ENCODE assay signal across 24 cellular contexts in genomic region chr16:73714976-73715375, GRCh38.
DNase-seq lines count a peak whose midpoint lies in the region; ATAC-seq and TF ChIP-seq lines count a peak whose summit lies in the region.
"Had no signal": no experiment of that assay in that cellular context is flagged by ENCODE, and none has a peak within 500 bp of the region (broad histone marks: within the 10 kb centered on the region; RNA-seq: fewer than 3 reads in every experiment).

No MANE protein-coding gene starts in this region.

- peak overlapping the region; percentile 53 for H3K4me3 Mint-ChIP-seq in glutamatergic neuron (ENCODE audit: unreplicated experiment)
- H3K4me3 Mint-ChIP-seq in activated CD4-positive, alpha-beta T cell treated with anti-CD3 and anti-CD28 coated beads, Interleukin-2, amount 10 ng/mL, durations not matched to agents 24 days and 14 days, result no peak overlapping the region
- H3K4me3 Mint-ChIP-seq in activated T-cell treated with anti-CD3 and anti-CD28 coated beads, Interleukin-2, amount 50 U/mL, for 4 hours, result no peak overlapping the region
- H3K4me3 Mint-ChIP-seq: CD4-positive, CD25-positive, alpha-beta regulatory T cell; IgD-negative memory B cell; T-cell had no signal

- peak; percentile 57 for ATAC-seq in GM19463 (IDR thresholded peaks at IDR 0.05; ENCODE audit: unreplicated experiment)
- ATAC-seq in activated T-cell treated with anti-CD3 and anti-CD28 coated beads, Interleukin-2, amount 50 U/mL, for 4 hours, result no peak
- ATAC-seq: T-cell had no signal

- TF ChIP-seq CTCF in GM06990 (IDR thresholded peaks at IDR 0.05; ENCODE audit: insufficient read depth, low read length, poor library complexity, severe bottlenecking) (no peak), OCI-LY3 (IDR thresholded peaks at IDR 0.05; ENCODE audit: low read depth, low read length) (no peak), glutamatergic neuron (IDR thresholded peaks at IDR 0.05; ENCODE audit: partially characterized antibody, unreplicated experiment) (no peak)

- peaks cover 56% of the 10 kb centered on the region for H3K4me1 Mint-ChIP-seq in glutamatergic neuron (ENCODE audit: low read depth, unreplicated experiment)
- no peaks in the 10 kb centered on the region for H3K4me1 Mint-ChIP-seq in activated CD4-positive, alpha-beta T cell treated with anti-CD3 and anti-CD28 coated beads, Interleukin-2, amount 10 ng/mL, durations not matched to agents 24 days and 14 days
- no peaks in the 10 kb centered on the region for H3K4me1 Mint-ChIP-seq in activated T-cell treated with anti-CD3 and anti-CD28 coated beads, Interleukin-2, amount 50 U/mL, for 4 hours (ENCODE audit: low read depth)
- H3K4me1 Mint-ChIP-seq: CD4-positive, CD25-positive, alpha-beta regulatory T cell; IgD-negative memory B cell; T-cell had no signal

- intact Hi-C loops in activated CD4-positive, alpha-beta T cell treated with anti-CD3 and anti-CD28 coated beads, Interleukin-2, amount 10 ng/mL, durations not matched to agents 24 days and 14 days (cut with micrococcal nuclease), result no loop called here

- no peaks in the 10 kb centered on the region for H3K36me3 Mint-ChIP-seq in glutamatergic neuron (ENCODE audit: unreplicated experiment)
- no peaks in the 10 kb centered on the region for H3K36me3 Mint-ChIP-seq in activated CD4-positive, alpha-beta T cell treated with anti-CD3 and anti-CD28 coated beads, Interleukin-2, amount 10 ng/mL, durations not matched to agents 24 days and 14 days (ENCODE audit: low read depth)
- H3K36me3 Mint-ChIP-seq in activated T-cell treated with anti-CD3 and anti-CD28 coated beads, Interleukin-2, amount 50 U/mL, for 4 hours (ENCODE audit: insufficient read depth), result no peaks in the 10 kb centered on the region
- H3K36me3 Mint-ChIP-seq: CD4-positive, CD25-positive, alpha-beta regulatory T cell; IgD-negative memory B cell; T-cell had no signal

- H3K9ac ChIP-seq in OCI-LY3 (ENCODE audit: low read length), result no peak overlapping the region
- H3K9ac ChIP-seq: BLaER1 had no signal

- H3K4me2 ChIP-seq in OCI-LY3 (ENCODE audit: low read length), result peak overlapping the region; percentile 51
- H3K4me2 ChIP-seq: BLaER1 had no signal

- DNase-seq in GM06990 (ENCODE audit: extremely low read depth, insufficient read length) (peak; percentile 26), glutamatergic neuron (no peak), NCI-H510A (lab: John Stamatoyannopoulos, UW) (no peak)
- no peak for DNase-seq in activated CD4-positive, alpha-beta T cell treated with anti-CD3 and anti-CD28 coated beads, Interleukin-2, amount 10 ng/mL, durations not matched to agents 24 days and 14 days
- no peak for DNase-seq in activated T-cell treated with anti-CD3 and anti-CD28 coated beads, Interleukin-2, amount 50 U/mL, for 4 hours
- DNase-seq: CD4-positive, CD25-positive, alpha-beta regulatory T cell; DMS153; DND-41; NCI-H1092; NCI-H1436; NCI-H187; NCI-H2081 treated with DMSO at 0.1 percent for 48 hours; NCI-H2171; NCI-H446; NCI-H526; NCI-H82; Right ventricle myocardium superior; RPMI8226; T-cell had no signal

- peaks cover 3% of the 10 kb centered on the region for H3K27me3 Mint-ChIP-seq in glutamatergic neuron (ENCODE audit: unreplicated experiment)
- H3K27me3 Mint-ChIP-seq in activated CD4-positive, alpha-beta T cell treated with anti-CD3 and anti-CD28 coated beads, Interleukin-2, amount 10 ng/mL, durations not matched to agents 24 days and 14 days, result no peaks in the 10 kb centered on the region
- H3K27me3 Mint-ChIP-seq in activated T-cell treated with anti-CD3 and anti-CD28 coated beads, Interleukin-2, amount 50 U/mL, for 4 hours (ENCODE audit: low read depth), result no peaks in the 10 kb centered on the region
- H3K27me3 Mint-ChIP-seq: CD4-positive, CD25-positive, alpha-beta regulatory T cell; IgD-negative memory B cell; T-cell had no signal

- H4K20me1 ChIP-seq in OCI-LY3 (ENCODE audit: insufficient read depth, low read length), result no peaks in the 10 kb centered on the region
- H4K20me1 ChIP-seq: BLaER1 had no signal

- H3K79me2 ChIP-seq in OCI-LY3 (ENCODE audit: low read length), result no peaks in the 10 kb centered on the region

- H3K27me3 ChIP-seq in GM06990 (replicated peaks; ENCODE audit: control insufficient read depth, insufficient read depth, low read length), result no peaks in the 10 kb centered on the region
- no peaks in the 10 kb centered on the region for H3K27me3 ChIP-seq in OCI-LY3 (ENCODE audit: low read depth, low read length)
- H3K27me3 ChIP-seq: BLaER1, SJSA1 had no signal

- peak overlapping the region; percentile 44 for H3K27ac ChIP-seq in OCI-LY3 (ENCODE audit: low read length)
- H3K27ac ChIP-seq: BLaER1, SJSA1 had no signal

- H3K9me3 ChIP-seq in OCI-LY3 (ENCODE audit: insufficient read depth, low read length), result no peaks in the 10 kb centered on the region
- H3K9me3 ChIP-seq: BLaER1, SJSA1 had no signal

- peaks cover 13% of the 10 kb centered on the region for H3K4me1 ChIP-seq in OCI-LY3 (ENCODE audit: low read length)
- H3K4me1 ChIP-seq: BLaER1, SJSA1 had no signal

- no peak overlapping the region for H3K27ac Mint-ChIP-seq in glutamatergic neuron (ENCODE audit: unreplicated experiment)
- H3K27ac Mint-ChIP-seq in activated CD4-positive, alpha-beta T cell treated with anti-CD3 and anti-CD28 coated beads, Interleukin-2, amount 10 ng/mL, durations not matched to agents 24 days and 14 days, result no peak overlapping the region
- H3K27ac Mint-ChIP-seq: CD4-positive, CD25-positive, alpha-beta regulatory T cell; IgD-negative memory B cell; T-cell had no signal

- H3K4me3 ChIP-seq in GM06990 (replicated peaks; ENCODE audit: low read depth, low read length) (no peak overlapping the region), OCI-LY3 (ENCODE audit: low read length) (peak overlapping the region; percentile 50)
- H3K4me3 ChIP-seq: BLaER1, SJSA1 had no signal

- peaks cover 4% of the 10 kb centered on the region for H3K9me3 Mint-ChIP-seq in glutamatergic neuron (ENCODE audit: unreplicated experiment)
- no peaks in the 10 kb centered on the region for H3K9me3 Mint-ChIP-seq in activated CD4-positive, alpha-beta T cell treated with anti-CD3 and anti-CD28 coated beads, Interleukin-2, amount 10 ng/mL, durations not matched to agents 24 days and 14 days
- no peaks in the 10 kb centered on the region for H3K9me3 Mint-ChIP-seq in activated T-cell treated with anti-CD3 and anti-CD28 coated beads, Interleukin-2, amount 50 U/mL, for 4 hours

- H3K36me3 ChIP-seq in GM06990 (ENCODE audit: control insufficient read depth, insufficient read depth, low read length) (no peaks in the 10 kb centered on the region), OCI-LY3 (replicated peaks; ENCODE audit: low read depth, low read length) (no peaks in the 10 kb centered on the region)
- H3K36me3 ChIP-seq: BLaER1, SJSA1 had no signal

- H2AFZ ChIP-seq in OCI-LY3 (ENCODE audit: low read depth, low read length), result peak overlapping the region; percentile 43
